ENCODE assay signal across 1 cellular context in genomic region chr4:73943555-73943954, GRCh38.
TF ChIP-seq lines count a peak whose summit lies in the region.

No MANE protein-coding gene starts in this region.

TF ChIP-seq in endothelial cell of umbilical vein, 7 proteins besides CTCF, POLR2A, EP300 and RAD21:
- TF ChIP-seq POLR2AphosphoS5 (IDR thresholded peaks at IDR 0.05; ENCODE audit: insufficient read depth, low read depth, low read length), result no peak
- TF ChIP-seq EZH2 (IDR thresholded peaks at IDR 0.05; ENCODE audit: borderline replicate concordance, low read depth, low read length, severe bottlenecking), result no peak
- TF ChIP-seq, protein P1, sequence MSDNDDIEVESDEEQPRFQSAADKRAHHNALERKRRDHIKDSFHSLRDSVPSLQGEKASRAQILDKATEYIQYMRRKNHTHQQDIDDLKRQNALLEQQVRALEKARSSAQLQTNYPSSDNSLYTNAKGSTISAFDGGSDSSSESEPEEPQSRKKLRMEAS (IDR thresholded peaks at IDR 0.05; ENCODE audit: insufficient read depth, insufficient read length), result no peak
- TF ChIP-seq JUN (IDR thresholded peaks at IDR 0.05; ENCODE audit: borderline replicate concordance, insufficient read depth, insufficient read length, low read depth), result no peak
- no peak for TF ChIP-seq FOS (IDR thresholded peaks at IDR 0.05; ENCODE audit: borderline replicate concordance, insufficient read depth, low read length)
- TF ChIP-seq GATA2 (IDR thresholded peaks at IDR 0.05; ENCODE audit: insufficient read depth, insufficient read length, low read depth, low read length), result no peak
- no peak for TF ChIP-seq MYC (IDR thresholded peaks at IDR 0.05; ENCODE audit: low read depth, low read length)
